Comparison of ENCODE assay signal across 34 cellular contexts in genomic region chr6:151353795-151354194, GRCh38.
"Had no signal": no experiment of that assay in that cellular context is flagged by ENCODE, and none has a peak within 500 bp of the region (broad histone marks: within the 10 kb centered on the region; RNA-seq: fewer than 3 reads in every experiment).

No MANE protein-coding gene starts in this region.

- H3K4me3 ChIP-seq: MG63 had no signal

- DNase-seq: Kasumi-1, MG63, MM.1S, MV-4-11, NCI-H1048, NCI-H1092, NCI-H1092 treated with DMSO at 0.1 percent for 48 hours, NCI-H1105, NCI-H1105 treated with DMSO at 0.1 percent for 48 hours, NCI-H1417, NCI-H1417 treated with DMSO at 0.1 percent for 48 hours, NCI-H1436, NCI-H1436 treated with DMSO at 0.1 percent for 48 hours, NCI-H146, NCI-H1694, NCI-H1694 treated with DMSO at 0.1 percent for 48 hours, NCI-H187, NCI-H187 treated with DMSO at 0.1 percent for 48 hours, NCI-H1930, NCI-H2029, NCI-H2029 treated with DMSO at 0.1 percent for 48 hours, NCI-H2081, NCI-H2081 treated with DMSO at 0.1 percent for 48 hours, NCI-H2107, NCI-H2171, NCI-H2171 treated with DMSO at 0.1 percent for 48 hours, NCI-H2227 treated with DMSO at 0.1 percent for 48 hours, NCI-H345, NCI-H446, NCI-H446 treated with DMSO at 0.1 percent for 48 hours, NCI-H510A, NCI-H510A treated with DMSO at 0.1 percent for 48 hours, NCI-H524, NCI-H524 treated with DMSO at 0.1 percent for 48 hours had no signal

- H3K9me3 ChIP-seq: MG63 had no signal

- H3K27me3 ChIP-seq: MG63 had no signal
